8 cellular contexts compared by ENCODE assay signal in genomic region chr7:149459540-149460433, GRCh38. TPM values are rescaled to one million over a fixed set of nuclear protein-coding genes. Genes with fewer than 3 reads are reported as not detected.
A peak's percentile ranks its signal among the peaks of the same experiment; 100 is the strongest.
DNase-seq lines count a peak whose midpoint lies in the region; ATAC-seq, FAIRE-seq and TF ChIP-seq lines count a peak whose summit lies in the region.

No MANE protein-coding gene starts in this region.

- no peaks in the 10 kb centered on the region for H3K9me3 ChIP-seq in RWPE2 (ENCODE audit: severe bottlenecking)
- H3K9me3 ChIP-seq in endothelial cell of umbilical vein (replicated peaks; ENCODE audit: control insufficient read depth, insufficient read depth, low read length): no peaks in the 10 kb centered on the region
- H3K9me3 ChIP-seq in naive thymus-derived CD4-positive, alpha-beta T cell (ENCODE audit: control insufficient read depth in 2 of 3, low read length in 3 of 3): no peaks in the 10 kb centered on the region

- no TSS peak for BruUV-seq in endothelial cell of umbilical vein (replicated peaks; lab: Mats Ljungman, UMichigan)

- peaks cover 14% of the 10 kb centered on the region for H3K79me2 ChIP-seq in endothelial cell of umbilical vein (ENCODE audit: control insufficient read depth, insufficient read depth, low read length)

- no peak for TF ChIP-seq POLR2A in endothelial cell of umbilical vein (IDR thresholded peaks at IDR 0.05; ENCODE audit: low read depth, low read length)

- in situ Hi-C loops in ACHN (cut with HindIII; ENCODE audit: low pct_ligation_motif_present, low pct_unique_long_range_greater_than_20kb, low sequenced_read_pairs): no loop called here

- H3K36me3 ChIP-seq in RWPE2 (ENCODE audit: low read depth): peaks cover 21% of the 10 kb centered on the region
- H3K36me3 ChIP-seq in endothelial cell of umbilical vein (ENCODE audit: control insufficient read depth in 2 of 2, extremely low read depth in 1 of 2, insufficient read depth in 2 of 2, low read length in 2 of 2): peaks cover 3 to 7% of the 10 kb centered on the region in 2 experiments
- H3K36me3 ChIP-seq in naive thymus-derived CD4-positive, alpha-beta T cell (ENCODE audit: control insufficient read depth in 2 of 3, insufficient read depth in 3 of 3, low read length in 3 of 3): peaks cover 0 to 24% (median 8%) of the 10 kb centered on the region in 3 experiments

- peaks cover 15 to 47% (median 38%) of the 10 kb centered on the region in 7 donors for H3K4me1 Mint-ChIP-seq in naive thymus-derived CD4-positive, alpha-beta T cell

- TF ChIP-seq CTCF in RWPE2 (IDR thresholded peaks at IDR 0.05; ENCODE audit: poor library complexity, severe bottlenecking): no peak
- no peak for TF ChIP-seq CTCF in endothelial cell of umbilical vein (IDR thresholded peaks at IDR 0.05; ENCODE audit: extremely low read depth in 1 of 2, insufficient read depth in 1 of 2, low read depth in 1 of 2, low read length in 2 of 2)

- H3K9ac ChIP-seq in endothelial cell of umbilical vein (replicated peaks; ENCODE audit: extremely low read depth, insufficient read depth, low read length): peak overlapping the region; percentile 24

- H3K27me3 ChIP-seq in RWPE2 (ENCODE audit: insufficient read depth, poor library complexity, severe bottlenecking) (no peaks in the 10 kb centered on the region), endothelial cell of umbilical vein (ENCODE audit: control insufficient read depth in 2 of 2, insufficient read depth in 2 of 2, low read length in 2 of 2) (no peaks in the 10 kb centered on the region)
- H3K27me3 ChIP-seq in naive thymus-derived CD4-positive, alpha-beta T cell (ENCODE audit: control insufficient read depth in 2 of 2, insufficient read depth in 2 of 2, low read length in 2 of 2): no peaks in the 10 kb centered on the region

- FAIRE-seq in GM18507 (lab: Jason Lieb, UNC): no peak
- FAIRE-seq in endothelial cell of umbilical vein (lab: Jason Lieb, UNC): no peak

- H3K27ac Mint-ChIP-seq in naive thymus-derived CD4-positive, alpha-beta T cell: no peak overlapping the region

- dilution Hi-C loops in endothelial cell of umbilical vein (cut with MboI; ENCODE audit: extremely low pct_ligation_motif_present, low sequenced_read_pairs): no loop called here

- intact Hi-C loops in endothelial cell of umbilical vein (cut with micrococcal nuclease): loop anchor here (1.0 to 5.0 kb wide), 5 partner anchors 37 to 332 kb away; partner anchors contain the start of genes ZNF212 and ZNF425
- intact Hi-C loops in naive thymus-derived CD4-positive, alpha-beta T cell (cut with micrococcal nuclease): loop anchor here (1.0 to 5.0 kb wide), 12 partner anchors 15 to 369 kb away; partner anchors contain the start of genes ZNF398 (in 2 of the 2), ZNF425 (in 2 of the 2), ZNF746 (in 2 of the 2) and ZNF783 (in 2 of the 2)

- H3K9me3 Mint-ChIP-seq in naive thymus-derived CD4-positive, alpha-beta T cell: no peaks in the 10 kb centered on the region

- POLR2A ChIA-PET in endothelial cell of umbilical vein (lab: Charles Lee): no interaction called here
- POLR2A ChIA-PET in naive thymus-derived CD4-positive, alpha-beta T cell (lab: Charles Lee): interaction anchor here (0.5 to 1.8 kb wide), 12 partner anchors 7 to 1888 kb away, joined by 3 to 8 read pairs (median 3); partner anchors contain the start of genes CUL1 and ZNF783

- CTCF ChIA-PET in endothelial cell of umbilical vein (lab: Charles Lee): interaction anchor here (0.9 to 3.7 kb wide), 10 partner anchors 14 to 333 kb away, joined by 3 to 26 read pairs (median 4); partner anchors contain the start of genes ZNF282 and ZNF425
- CTCF ChIA-PET in naive thymus-derived CD4-positive, alpha-beta T cell (lab: Charles Lee): interaction anchor here (0.8 to 2.0 kb wide), 4 partner anchors 38 to 252 kb away, joined by 3 to 5 read pairs (median 4); partner anchors contain the start of gene ZNF783

- H3K4me3 Mint-ChIP-seq in naive thymus-derived CD4-positive, alpha-beta T cell: peak overlapping the region in 3 of 10 donors; percentile 78 to 84 (median 82)

- peak overlapping the region; percentile 78 for H2AFZ ChIP-seq in endothelial cell of umbilical vein (ENCODE audit: low read depth, low read length)

- H3K9me1 ChIP-seq in endothelial cell of umbilical vein (replicated peaks; ENCODE audit: control insufficient read depth, extremely low read depth, insufficient read depth, low read length): no peaks in the 10 kb centered on the region

- H3K4me1 ChIP-seq in RWPE2 (ENCODE audit: insufficient read depth, poor library complexity, severe bottlenecking) (peaks cover 4% of the 10 kb centered on the region), endothelial cell of umbilical vein (ENCODE audit: control insufficient read depth, extremely low read depth, insufficient read depth, low read length) (peaks cover 9% of the 10 kb centered on the region)
- H3K4me1 ChIP-seq in naive thymus-derived CD4-positive, alpha-beta T cell (ENCODE audit: control insufficient read depth in 2 of 2, insufficient read depth in 2 of 2, low read length in 2 of 2): peaks cover 4 to 16% of the 10 kb centered on the region in 2 donors

- H3K27me3 Mint-ChIP-seq in naive thymus-derived CD4-positive, alpha-beta T cell: peaks cover 4 to 22% (median 7%) of the 10 kb centered on the region in 5 donors

- no peaks in the 10 kb centered on the region for H4K20me1 ChIP-seq in endothelial cell of umbilical vein (replicated peaks; ENCODE audit: control insufficient read depth, extremely low read depth, insufficient read depth, low read length)

- peak overlapping the region; percentile 95 for H3K4me3 ChIP-seq in RWPE2 (ENCODE audit: severe bottlenecking)
- H3K4me3 ChIP-seq in endothelial cell of umbilical vein (replicated peaks in 1 of 3; ENCODE audit: insufficient read depth in 1 of 3, low read depth in 1 of 3, low read length in 3 of 3): peak overlapping the region; percentile 26 to 82 (median 42)
- H3K4me3 ChIP-seq in naive thymus-derived CD4-positive, alpha-beta T cell (ENCODE audit: low read length): peak overlapping the region; percentile 35

- peak; percentile 24 for DNase-seq in ACHN
- DNase-seq in GM18507 (ENCODE audit: extremely low spot score, insufficient read length, low read depth): peak; percentile 37
- no peak for DNase-seq in RWPE2 (ENCODE audit: low spot score)
- peak; percentile 19 for DNase-seq in endothelial cell of umbilical vein (ENCODE audit: low read depth, low spot score)
- peak in 1 of 9 donors; percentile 52 for DNase-seq in naive thymus-derived CD4-positive, alpha-beta T cell
- no peak for DNase-seq in Ammon's horn (ENCODE audit: low spot score)
- DNase-seq in COLO829 (ENCODE audit: low spot score): no peak

- H3K4me2 ChIP-seq in endothelial cell of umbilical vein (ENCODE audit: insufficient read depth, low read length): peak overlapping the region; percentile 55

- ATAC-seq in HG02884 (IDR thresholded peaks at IDR 0.05; ENCODE audit: unreplicated experiment): peak; percentile 31
- peak; percentile 5; the same call in 1 of the 3 replicates for ATAC-seq in RWPE2 (ENCODE audit: low read depth)
- peak; percentile 33 for ATAC-seq in naive thymus-derived CD4-positive, alpha-beta T cell

- H3K27ac ChIP-seq in RWPE2 (ENCODE audit: poor library complexity, severe bottlenecking): peak overlapping the region; percentile 20
- no peak overlapping the region for H3K27ac ChIP-seq in endothelial cell of umbilical vein (ENCODE audit: insufficient read depth, low read depth, low read length)
- peak overlapping the region; percentile 34 for H3K27ac ChIP-seq in naive thymus-derived CD4-positive, alpha-beta T cell (ENCODE audit: low read depth, low read length)

- peaks cover 0 to 14% (median 4%) of the 10 kb centered on the region in 5 donors for H3K36me3 Mint-ChIP-seq in naive thymus-derived CD4-positive, alpha-beta T cell

TF ChIP-seq in endothelial cell of umbilical vein, 7 proteins besides CTCF, POLR2A, EP300 and RAD21:
- TF ChIP-seq EZH2 (IDR thresholded peaks at IDR 0.05; ENCODE audit: borderline replicate concordance, low read depth, low read length, severe bottlenecking) (no peak), FOS (IDR thresholded peaks at IDR 0.05; ENCODE audit: borderline replicate concordance, insufficient read depth, low read length) (no peak), GATA2 (IDR thresholded peaks at IDR 0.05; ENCODE audit: insufficient read depth, insufficient read length, low read depth, low read length) (no peak), MYC (IDR thresholded peaks at IDR 0.05; ENCODE audit: low read depth, low read length) (no peak), JUN (IDR thresholded peaks at IDR 0.05; ENCODE audit: borderline replicate concordance, insufficient read depth, insufficient read length, low read depth) (no peak), POLR2AphosphoS5 (IDR thresholded peaks at IDR 0.05; ENCODE audit: insufficient read depth, low read depth, low read length) (no peak)
- TF ChIP-seq, protein P1, sequence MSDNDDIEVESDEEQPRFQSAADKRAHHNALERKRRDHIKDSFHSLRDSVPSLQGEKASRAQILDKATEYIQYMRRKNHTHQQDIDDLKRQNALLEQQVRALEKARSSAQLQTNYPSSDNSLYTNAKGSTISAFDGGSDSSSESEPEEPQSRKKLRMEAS (IDR thresholded peaks at IDR 0.05; ENCODE audit: insufficient read depth, insufficient read length): no peak

RNA-seq across cellular contexts. Expression of gene ZNF777, which starts 1.1 kb away (rescaled TPM):
- total RNA-seq in endothelial cell of umbilical vein: 11.1 and 12.2 TPM in 2 replicates
- 7.4 and 8.4 TPM in 2 replicates for polyA plus RNA-seq in endothelial cell of umbilical vein
- polyA plus RNA-seq in endothelial cell of umbilical vein (2011; cell fraction: cytosol; rRNA removed): 5.0 and 5.4 TPM in 2 replicates
- 3.8 and 4.0 TPM in 2 replicates for polyA plus RNA-seq in endothelial cell of umbilical vein (2011; cell fraction: nucleus; rRNA removed)
- polyA plus RNA-seq in endothelial cell of umbilical vein (2012): 5.8 and 7.6 TPM in 2 replicates
- polyA minus RNA-seq in endothelial cell of umbilical vein: 5.2 and 5.8 TPM in 2 replicates
- 8.1 TPM for polyA minus RNA-seq in endothelial cell of umbilical vein (2011; cell fraction: cytosol; rRNA and poly(A)+ RNA removed)
- 2.5 and 3.0 TPM in 2 replicates for polyA minus RNA-seq in endothelial cell of umbilical vein (2011; cell fraction: nucleus; rRNA and poly(A)+ RNA removed)
- total RNA-seq in naive thymus-derived CD4-positive, alpha-beta T cell: 10 to 100 TPM; 11.2 to 16.1 (median 14.3) TPM
- 1 to 10 TPM in 1 of 2 donors, under 1 TPM in 1; 0.76 to 3.8 TPM for polyA plus RNA-seq in naive thymus-derived CD4-positive, alpha-beta T cell

RNA-seq across cellular contexts. Expression of gene ZNF746, which starts 37.8 kb away (rescaled TPM):
- total RNA-seq in endothelial cell of umbilical vein: 20.8 and 22.3 TPM in 2 replicates
- 10.5 and 14.4 TPM in 2 replicates for polyA plus RNA-seq in endothelial cell of umbilical vein
- polyA plus RNA-seq in endothelial cell of umbilical vein (2011; cell fraction: cytosol; rRNA removed): 6.0 and 6.9 TPM in 2 replicates
- 18.9 and 20.8 TPM in 2 replicates for polyA plus RNA-seq in endothelial cell of umbilical vein (2011; cell fraction: nucleus; rRNA removed)
- 8.6 and 11.2 TPM in 2 replicates for polyA plus RNA-seq in endothelial cell of umbilical vein (2012)
- 13.3 and 14.4 TPM in 2 replicates for polyA minus RNA-seq in endothelial cell of umbilical vein
- polyA minus RNA-seq in endothelial cell of umbilical vein (2011; cell fraction: cytosol; rRNA and poly(A)+ RNA removed): 8.8 TPM
- 17.4 and 20.9 TPM in 2 replicates for polyA minus RNA-seq in endothelial cell of umbilical vein (2011; cell fraction: nucleus; rRNA and poly(A)+ RNA removed)
- total RNA-seq in naive thymus-derived CD4-positive, alpha-beta T cell: 10 to 100 TPM; 23.6 to 32.0 (median 24.4) TPM
- 10 to 100 TPM in 1 of 2 donors, 1 to 10 TPM in 1; 7.6 to 14.9 TPM for polyA plus RNA-seq in naive thymus-derived CD4-positive, alpha-beta T cell

Comparison
In these comparisons a context has a peak if more than half of its experiments do, and no peak if none do; other contexts are left out.
1. DNase-seq: peak in ACHN (single experiment), GM18507 (single experiment) and endothelial cell of umbilical vein (single experiment); none in RWPE2 (single experiment), Ammon's horn (single experiment) and COLO829 (single experiment).
2. H3K4me3 ChIP-seq: peak in every context shown above with its lines; median percentile 95 in RWPE2; 42 in endothelial cell of umbilical vein; 35 in naive thymus-derived CD4-positive, alpha-beta T cell.
3. Peak in every context shown above with its lines, with median percentiles within 50 percentile points of each other: ATAC-seq.